ENCODE assay signal across 1 cellular context in the genomic region with DNA sequence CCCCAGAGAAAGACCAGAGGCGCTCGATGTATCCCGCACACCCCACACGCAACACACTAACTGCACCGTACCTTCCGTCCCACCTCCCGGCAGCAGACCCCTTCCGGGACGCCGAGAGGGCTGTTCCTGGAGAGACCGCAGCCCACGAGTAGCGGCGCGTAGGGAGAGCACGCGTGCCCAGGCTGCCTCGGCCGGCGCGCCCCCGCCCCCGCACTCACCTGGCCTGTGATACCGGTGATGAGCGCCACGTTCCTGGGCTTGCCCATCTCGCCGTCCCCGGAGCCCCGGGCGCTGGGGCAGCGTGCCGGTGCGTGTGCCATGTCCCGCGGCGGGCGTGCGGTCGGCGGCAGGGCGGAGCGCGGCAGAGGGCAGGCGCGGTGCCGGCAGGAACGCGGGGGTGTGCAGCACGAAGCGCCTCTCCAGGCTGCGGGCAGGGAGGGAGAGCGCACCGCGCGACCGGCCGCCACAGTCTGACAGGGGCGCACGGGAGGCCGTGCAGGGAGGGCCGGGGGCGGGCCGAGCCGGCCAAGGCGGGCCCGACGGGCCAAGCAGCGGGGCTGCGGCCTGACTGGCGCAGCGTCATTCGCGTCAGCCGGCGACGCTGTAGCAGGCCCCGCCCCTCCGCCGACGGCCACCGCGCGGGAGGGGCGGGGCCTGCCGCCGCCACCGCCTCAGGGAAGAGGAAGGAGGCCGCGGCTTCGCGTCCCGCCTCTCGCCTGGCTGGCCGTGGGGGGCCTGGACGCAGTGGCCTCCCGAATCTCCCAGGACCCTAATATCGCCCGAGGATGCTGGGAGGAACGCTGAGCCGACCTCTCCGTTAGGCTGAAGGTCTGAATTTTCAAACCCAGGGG.
A peak's percentile ranks its signal among the peaks of the same experiment; 100 is the strongest.
TF ChIP-seq lines count a peak whose summit lies in the region.

A gene (minus strand): TSS at position 503 of the 851 bp plus-strand sequence.

TF ChIP-seq in SK-N-SH, 30 proteins besides CTCF, POLR2A, EP300 and RAD21 (continued from another document):
- TF ChIP-seq, protein P1, sequence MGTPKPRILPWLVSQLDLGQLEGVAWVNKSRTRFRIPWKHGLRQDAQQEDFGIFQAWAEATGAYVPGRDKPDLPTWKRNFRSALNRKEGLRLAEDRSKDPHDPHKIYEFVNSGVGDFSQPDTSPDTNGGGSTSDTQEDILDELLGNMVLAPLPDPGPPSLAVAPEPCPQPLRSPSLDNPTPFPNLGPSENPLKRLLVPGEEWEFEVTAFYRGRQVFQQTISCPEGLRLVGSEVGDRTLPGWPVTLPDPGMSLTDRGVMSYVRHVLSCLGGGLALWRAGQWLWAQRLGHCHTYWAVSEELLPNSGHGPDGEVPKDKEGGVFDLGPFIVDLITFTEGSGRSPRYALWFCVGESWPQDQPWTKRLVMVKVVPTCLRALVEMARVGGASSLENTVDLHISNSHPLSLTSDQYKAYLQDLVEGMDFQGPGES (IDR thresholded peaks at IDR 0.05; ENCODE audit: low read depth, low read length): no peak
- TF ChIP-seq MXI1 (IDR thresholded peaks at IDR 0.05; ENCODE audit: low read depth, low read length) (peak; percentile 90), GABPA (IDR thresholded peaks at IDR 0.05; ENCODE audit: low read depth) (0 out of 2 replicates have a peak, but pooled peaks have one; percentile 30), POLR2AphosphoS5 (IDR thresholded peaks at IDR 0.05; ENCODE audit: low read depth, low read length) (peak; percentile 75), TEAD4 (IDR thresholded peaks at IDR 0.05; ENCODE audit: borderline replicate concordance, insufficient read depth) (no peak), NFIC (IDR thresholded peaks at IDR 0.05; ENCODE audit: borderline replicate concordance) (no peak), SMC3 (IDR thresholded peaks at IDR 0.05; ENCODE audit: low read depth, low read length) (no peak), FOSL2 (IDR thresholded peaks at IDR 0.05; ENCODE audit: borderline replicate concordance, low read depth) (no peak), TAF1 (IDR thresholded peaks at IDR 0.05; ENCODE audit: borderline replicate concordance, low read depth, low read length) (peak; percentile 50), NRF1 (IDR thresholded peaks at IDR 0.05; ENCODE audit: low read depth, low read length) (0 out of 2 replicates have a peak, but pooled peaks have one; percentile 37), SIN3A (IDR thresholded peaks at IDR 0.05; ENCODE audit: borderline replicate concordance, low read depth, low read length) (no peak; the same call in 1 of the 2 replicates), EZH2phosphoT487 (IDR thresholded peaks at IDR 0.05; ENCODE audit: borderline replicate concordance, low read depth) (no peak), RXRA (IDR thresholded peaks at IDR 0.05; ENCODE audit: borderline replicate concordance, low read depth) (no peak), MEF2A (IDR thresholded peaks at IDR 0.05; ENCODE audit: borderline replicate concordance, low read depth) (no peak), FOXM1 (IDR thresholded peaks at IDR 0.05; ENCODE audit: low read depth) (no peak), RCOR1 (IDR thresholded peaks at IDR 0.05; ENCODE audit: low read length) (no peak), JUND (IDR thresholded peaks at IDR 0.05) (no peak), GATA2 (CRISPR knock-in tag; IDR thresholded peaks at IDR 0.05) (no peak), ELF1 (IDR thresholded peaks at IDR 0.05) (no peak), FOXJ3 (CRISPR knock-in tag; IDR thresholded peaks at IDR 0.05) (no peak), YY1 (IDR thresholded peaks at IDR 0.05; ENCODE audit: low read depth) (no peak)
- TF ChIP-seq, protein P2, sequence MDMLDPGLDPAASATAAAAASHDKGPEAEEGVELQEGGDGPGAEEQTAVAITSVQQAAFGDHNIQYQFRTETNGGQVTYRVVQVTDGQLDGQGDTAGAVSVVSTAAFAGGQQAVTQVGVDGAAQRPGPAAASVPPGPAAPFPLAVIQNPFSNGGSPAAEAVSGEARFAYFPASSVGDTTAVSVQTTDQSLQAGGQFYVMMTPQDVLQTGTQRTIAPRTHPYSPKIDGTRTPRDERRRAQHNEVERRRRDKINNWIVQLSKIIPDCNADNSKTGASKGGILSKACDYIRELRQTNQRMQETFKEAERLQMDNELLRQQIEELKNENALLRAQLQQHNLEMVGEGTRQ (IDR thresholded peaks at IDR 0.05; ENCODE audit: borderline replicate concordance, low read depth, low read length): no peak
- TF ChIP-seq, protein P3, sequence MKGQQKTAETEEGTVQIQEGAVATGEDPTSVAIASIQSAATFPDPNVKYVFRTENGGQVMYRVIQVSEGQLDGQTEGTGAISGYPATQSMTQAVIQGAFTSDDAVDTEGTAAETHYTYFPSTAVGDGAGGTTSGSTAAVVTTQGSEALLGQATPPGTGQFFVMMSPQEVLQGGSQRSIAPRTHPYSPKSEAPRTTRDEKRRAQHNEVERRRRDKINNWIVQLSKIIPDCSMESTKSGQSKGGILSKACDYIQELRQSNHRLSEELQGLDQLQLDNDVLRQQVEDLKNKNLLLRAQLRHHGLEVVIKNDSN (IDR thresholded peaks at IDR 0.05; ENCODE audit: borderline replicate concordance, low read depth): no peak
- TF ChIP-seq, protein P4, sequence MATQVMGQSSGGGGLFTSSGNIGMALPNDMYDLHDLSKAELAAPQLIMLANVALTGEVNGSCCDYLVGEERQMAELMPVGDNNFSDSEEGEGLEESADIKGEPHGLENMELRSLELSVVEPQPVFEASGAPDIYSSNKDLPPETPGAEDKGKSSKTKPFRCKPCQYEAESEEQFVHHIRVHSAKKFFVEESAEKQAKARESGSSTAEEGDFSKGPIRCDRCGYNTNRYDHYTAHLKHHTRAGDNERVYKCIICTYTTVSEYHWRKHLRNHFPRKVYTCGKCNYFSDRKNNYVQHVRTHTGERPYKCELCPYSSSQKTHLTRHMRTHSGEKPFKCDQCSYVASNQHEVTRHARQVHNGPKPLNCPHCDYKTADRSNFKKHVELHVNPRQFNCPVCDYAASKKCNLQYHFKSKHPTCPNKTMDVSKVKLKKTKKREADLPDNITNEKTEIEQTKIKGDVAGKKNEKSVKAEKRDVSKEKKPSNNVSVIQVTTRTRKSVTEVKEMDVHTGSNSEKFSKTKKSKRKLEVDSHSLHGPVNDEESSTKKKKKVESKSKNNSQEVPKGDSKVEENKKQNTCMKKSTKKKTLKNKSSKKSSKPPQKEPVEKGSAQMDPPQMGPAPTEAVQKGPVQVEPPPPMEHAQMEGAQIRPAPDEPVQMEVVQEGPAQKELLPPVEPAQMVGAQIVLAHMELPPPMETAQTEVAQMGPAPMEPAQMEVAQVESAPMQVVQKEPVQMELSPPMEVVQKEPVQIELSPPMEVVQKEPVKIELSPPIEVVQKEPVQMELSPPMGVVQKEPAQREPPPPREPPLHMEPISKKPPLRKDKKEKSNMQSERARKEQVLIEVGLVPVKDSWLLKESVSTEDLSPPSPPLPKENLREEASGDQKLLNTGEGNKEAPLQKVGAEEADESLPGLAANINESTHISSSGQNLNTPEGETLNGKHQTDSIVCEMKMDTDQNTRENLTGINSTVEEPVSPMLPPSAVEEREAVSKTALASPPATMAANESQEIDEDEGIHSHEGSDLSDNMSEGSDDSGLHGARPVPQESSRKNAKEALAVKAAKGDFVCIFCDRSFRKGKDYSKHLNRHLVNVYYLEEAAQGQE (IDR thresholded peaks at IDR 0.05; ENCODE audit: low read depth, low read length): no peak
- TF ChIP-seq, protein P5, sequence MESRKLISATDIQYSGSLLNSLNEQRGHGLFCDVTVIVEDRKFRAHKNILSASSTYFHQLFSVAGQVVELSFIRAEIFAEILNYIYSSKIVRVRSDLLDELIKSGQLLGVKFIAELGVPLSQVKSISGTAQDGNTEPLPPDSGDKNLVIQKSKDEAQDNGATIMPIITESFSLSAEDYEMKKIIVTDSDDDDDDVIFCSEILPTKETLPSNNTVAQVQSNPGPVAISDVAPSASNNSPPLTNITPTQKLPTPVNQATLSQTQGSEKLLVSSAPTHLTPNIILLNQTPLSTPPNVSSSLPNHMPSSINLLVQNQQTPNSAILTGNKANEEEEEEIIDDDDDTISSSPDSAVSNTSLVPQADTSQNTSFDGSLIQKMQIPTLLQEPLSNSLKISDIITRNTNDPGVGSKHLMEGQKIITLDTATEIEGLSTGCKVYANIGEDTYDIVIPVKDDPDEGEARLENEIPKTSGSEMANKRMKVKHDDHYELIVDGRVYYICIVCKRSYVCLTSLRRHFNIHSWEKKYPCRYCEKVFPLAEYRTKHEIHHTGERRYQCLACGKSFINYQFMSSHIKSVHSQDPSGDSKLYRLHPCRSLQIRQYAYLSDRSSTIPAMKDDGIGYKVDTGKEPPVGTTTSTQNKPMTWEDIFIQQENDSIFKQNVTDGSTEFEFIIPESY (IDR thresholded peaks at IDR 0.05; ENCODE audit: borderline replicate concordance, low read depth): no peak
- TF ChIP-seq, protein P6, sequence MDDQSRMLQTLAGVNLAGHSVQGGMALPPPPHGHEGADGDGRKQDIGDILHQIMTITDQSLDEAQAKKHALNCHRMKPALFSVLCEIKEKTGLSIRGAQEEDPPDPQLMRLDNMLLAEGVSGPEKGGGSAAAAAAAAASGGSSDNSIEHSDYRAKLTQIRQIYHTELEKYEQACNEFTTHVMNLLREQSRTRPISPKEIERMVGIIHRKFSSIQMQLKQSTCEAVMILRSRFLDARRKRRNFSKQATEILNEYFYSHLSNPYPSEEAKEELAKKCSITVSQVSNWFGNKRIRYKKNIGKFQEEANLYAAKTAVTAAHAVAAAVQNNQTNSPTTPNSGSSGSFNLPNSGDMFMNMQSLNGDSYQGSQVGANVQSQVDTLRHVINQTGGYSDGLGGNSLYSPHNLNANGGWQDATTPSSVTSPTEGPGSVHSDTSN (IDR thresholded peaks at IDR 0.05): no peak
- TF ChIP-seq, protein P7, sequence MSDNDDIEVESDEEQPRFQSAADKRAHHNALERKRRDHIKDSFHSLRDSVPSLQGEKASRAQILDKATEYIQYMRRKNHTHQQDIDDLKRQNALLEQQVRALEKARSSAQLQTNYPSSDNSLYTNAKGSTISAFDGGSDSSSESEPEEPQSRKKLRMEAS (IDR thresholded peaks at IDR 0.05; ENCODE audit: low read depth): no peak
